Comparison of ENCODE assay signal across 9 cellular contexts in the genomic region with DNA sequence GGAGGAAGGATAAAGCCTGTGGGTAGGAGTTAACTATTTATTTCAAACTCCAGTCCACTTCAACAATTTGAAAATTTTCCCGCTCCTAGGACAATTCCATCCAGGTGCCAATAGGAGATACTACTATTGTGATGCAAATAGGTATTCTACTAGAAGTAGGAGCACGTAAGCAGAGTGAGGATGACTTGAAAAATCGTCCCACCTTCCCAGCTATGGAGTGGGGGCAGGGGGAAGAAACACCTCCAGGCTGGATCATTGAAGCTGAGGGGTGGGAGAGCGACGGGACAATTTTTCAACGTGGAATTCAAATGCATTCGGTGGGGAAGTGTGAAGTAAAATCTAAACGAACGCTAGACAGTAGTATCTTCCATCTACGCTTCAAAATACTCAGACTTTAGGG. TPM values are rescaled to one million over a fixed set of nuclear protein-coding genes. Genes with fewer than 3 reads are reported as not detected.
DNase-seq lines count a peak whose midpoint lies in the region; ATAC-seq, FAIRE-seq and TF ChIP-seq lines count a peak whose summit lies in the region.
"Had no signal": no experiment of that assay in that cellular context is flagged by ENCODE, and none has a peak within 500 bp of the region (broad histone marks: within the 10 kb centered on the region; RNA-seq: fewer than 3 reads in every experiment).

No MANE protein-coding gene starts in this region.

- peaks cover 32% of the 10 kb centered on the region for H3K27me3 Mint-ChIP-seq in T-helper 2 cell treated with Interferon-gamma antibody and Interleukin-4, amounts not matched to agents 5 μg/mL and 100 μg/mL, for 36 hours (ENCODE audit: low read depth)

- H3K9me3 ChIP-seq in HepG2 (ENCODE audit: low read length), result no peaks in the 10 kb centered on the region
- H3K9me3 ChIP-seq in testis, result no peaks in the 10 kb centered on the region

- 66% methylated on average over 10 of the region's 10 CpGs for WGBS in HepG2 (ENCODE audit: low lambda C conversion rate)
- 29 to 30% methylated on average over 10 of the region's 10 CpGs for WGBS in testis, 2 donors

- peaks cover 0 to 5% of the 10 kb centered on the region in 2 experiments; a peak in 2 of 5 replicates for H3K27me3 ChIP-seq in HepG2 (ENCODE audit: control insufficient read depth in 1 of 2, insufficient read depth in 2 of 2, low read length in 2 of 2)
- no peaks in the 10 kb centered on the region for H3K27me3 ChIP-seq in testis

- H3K27ac ChIP-seq in HepG2 (ENCODE audit: extremely low read length, insufficient read depth, low read length), result no peak overlapping the region
- peak overlapping the region in 1 of 2 donors; percentile 82 for H3K27ac ChIP-seq in testis

- no peak overlapping the region for H3K27ac Mint-ChIP-seq in T-helper 2 cell treated with Interferon-gamma antibody and Interleukin-4, amounts not matched to agents 5 μg/mL and 100 μg/mL, for 36 hours

- H2AFZ ChIP-seq in HepG2 (ENCODE audit: low read length), result no peak overlapping the region

- H3K4me1 ChIP-seq in HepG2 (ENCODE audit: insufficient read depth, low read length) (peaks cover 41% of the 10 kb centered on the region), testis (no peaks in the 10 kb centered on the region)

- in situ Hi-C loops in astrocyte of the spinal cord (cut with HindIII; ENCODE audit: low sequenced_read_pairs) (no loop called here), HepG2 (cut with HindIII; ENCODE audit: extremely low pct_ligation_motif_present, low pct_unique_long_range_greater_than_20kb) (loop anchor here (10.0 kb wide), 2 partner anchors 138 to 168 kb away; no protein-coding TSS in a partner anchor)

- no TSS peak for BruUV-seq in HepG2 (replicated peaks; lab: Mats Ljungman, UMichigan)

- H3K4me3 ChIP-seq in astrocyte of the spinal cord (ENCODE audit: low read depth, low read length), result peak overlapping the region; percentile 66
- H3K4me3 ChIP-seq in HepG2 (replicated peaks in 1 of 3; ENCODE audit: insufficient read depth in 1 of 3, low read depth in 2 of 3, low read length in 3 of 3), result peak overlapping the region; percentile 82 to 91 (median 84); a peak in 5 of 6 replicates
- H3K4me3 ChIP-seq in testis, result peak overlapping the region; percentile 76 to 77

- no peaks in the 10 kb centered on the region for H3K36me3 ChIP-seq in HepG2 (replicated peaks in 1 of 2; ENCODE audit: control insufficient read depth in 1 of 2, insufficient read depth in 2 of 2, low read length in 2 of 2)
- no peaks in the 10 kb centered on the region for H3K36me3 ChIP-seq in testis (ENCODE audit: low read depth, missing control alignments)

- peak overlapping the region; percentile 91 for H3K4me2 ChIP-seq in HepG2 (ENCODE audit: low read depth, low read length)

- no peak for TF ChIP-seq POLR2A in HepG2 (IDR thresholded peaks at IDR 0.05; ENCODE audit: insufficient read depth in 1 of 2, low read depth in 2 of 2, low read length in 2 of 2)
- TF ChIP-seq POLR2A in testis (IDR thresholded peaks at IDR 0.05), result no peak

- TF ChIP-seq CTCF in astrocyte of the spinal cord (IDR thresholded peaks at IDR 0.05; ENCODE audit: low read depth, low read length) (no peak), HepG2 (CRISPR knock-in tag; IDR thresholded peaks at IDR 0.05) (no peak), testis (IDR thresholded peaks at IDR 0.05) (no peak)

- CTCF ChIA-PET in HepG2 (lab: Yijun Ruan, JAX; ENCODE audit: low intra/inter-chr PET ratio, low total read pairs), result no interaction called here

- TF ChIP-seq EP300 in HepG2 (IDR thresholded peaks at IDR 0.05; ENCODE audit: low read depth in 2 of 2, low read length in 2 of 2), result no peak
- TF ChIP-seq EP300 in HepG2 (CRISPR knock-in tag; IDR thresholded peaks at IDR 0.05; ENCODE audit: borderline replicate concordance), result no peak

- no peaks in the 10 kb centered on the region for H3K36me3 Mint-ChIP-seq in T-helper 2 cell treated with Interferon-gamma antibody and Interleukin-4, amounts not matched to agents 5 μg/mL and 100 μg/mL, for 36 hours (ENCODE audit: low read depth)

- no peaks in the 10 kb centered on the region for H4K20me1 ChIP-seq in HepG2 (ENCODE audit: insufficient read depth, low read length)

- intact Hi-C loops in HepG2 (cut with micrococcal nuclease; ENCODE audit: unreplicated experiment) (loop anchor here (10.0 kb wide), 1 partner anchor 88 kb away; no protein-coding TSS in a partner anchor), testis (cut with DNase I; ENCODE audit: low total_unique reads) (loop anchor here (10.0 kb wide), 1 partner anchor 168 kb away; no protein-coding TSS in a partner anchor)

- peaks cover 11% of the 10 kb centered on the region for H3K4me1 Mint-ChIP-seq in T-helper 2 cell treated with Interferon-gamma antibody and Interleukin-4, amounts not matched to agents 5 μg/mL and 100 μg/mL, for 36 hours (ENCODE audit: low read depth)

- FAIRE-seq in HepG2 (lab: Jason Lieb, UNC), result no peak

- H3K9ac ChIP-seq in HepG2 (ENCODE audit: insufficient read depth, low read depth, low read length), result peak overlapping the region; percentile 57; the same call in 1 of the 2 replicates

- peak overlapping the region; percentile 82 for H3K4me3 Mint-ChIP-seq in T-helper 2 cell treated with Interferon-gamma antibody and Interleukin-4, amounts not matched to agents 5 μg/mL and 100 μg/mL, for 36 hours

- no peaks in the 10 kb centered on the region for H3K79me2 ChIP-seq in HepG2 (ENCODE audit: insufficient read depth, low read length)

- DNase-seq in T-helper 2 cell treated with Interferon-gamma antibody and Interleukin-4, amounts not matched to agents 5 μg/mL and 100 μg/mL, for 36 hours (ENCODE audit: low spot score), result no peak
- DNase-seq in T-helper 2 cell, result no peak
- DNase-seq in astrocyte of the spinal cord (ENCODE audit: low read depth, low spot score), result no peak
- DNase-seq in HepG2 (ENCODE audit: low spot score), result no peak
- DNase-seq in testis, result no peak
- no peak for DNase-seq in SKM-1 (lab: John Stamatoyannopoulos, UW; ENCODE audit: unreplicated experiment)
- DNase-seq in nucleus accumbens (lab: John Stamatoyannopoulos, UW), result no peak
- DNase-seq: NCI-H187 treated with DMSO at 0.1 percent for 48 hours had no signal

- no peak for TF ChIP-seq RAD21 in HepG2 (CRISPR knock-in tag; IDR thresholded peaks at IDR 0.05)

- POLR2A ChIA-PET in HepG2 (lab: Yijun Ruan, JAX), result no interaction called here

- H3K9me3 Mint-ChIP-seq in T-helper 2 cell treated with Interferon-gamma antibody and Interleukin-4, amounts not matched to agents 5 μg/mL and 100 μg/mL, for 36 hours, result no peaks in the 10 kb centered on the region

- ATAC-seq in HepG2, result no peak
- no peak for ATAC-seq in HG02852 (IDR thresholded peaks at IDR 0.05; ENCODE audit: unreplicated experiment)

TF ChIP-seq in HepG2, 621 proteins besides CTCF, POLR2A, EP300 and RAD21 (continues in another document):
- TF ChIP-seq ZNF326 (CRISPR knock-in tag; IDR thresholded peaks at IDR 0.05; ENCODE audit: borderline replicate concordance), result no peak

RNA-seq across cellular contexts. Expression of a gene that starts 0.6 kb away (rescaled TPM):
- total RNA-seq in HepG2 (2016; rRNA removed; fragmentation: Illumina TruSeq; extraction: Trizol) (4.3 and 4.8 TPM in 2 replicates), testis (10 to 100 TPM in 1 of 2 donors, 1 to 10 TPM in 1; 9.8 to 12.1 TPM)
- total RNA-seq in HepG2 (2016; cell fraction: cytosol; rRNA removed; fragmentation: Illumina TruSeq; extraction: Trizol; ENCODE audit: low read depth), result 1.1 and 1.9 TPM in 2 replicates
- 4.6 and 5.0 TPM in 2 replicates for total RNA-seq in HepG2 (2016; cell fraction: insoluble cytoplasmic fraction; rRNA removed; fragmentation: Illumina TruSeq; extraction: Trizol)
- 2.0 and 2.2 TPM in 2 replicates for total RNA-seq in HepG2 (2016; cell fraction: membrane; rRNA removed; fragmentation: Illumina TruSeq; extraction: Trizol)
- 5.8 and 7.5 TPM in 2 replicates for total RNA-seq in HepG2 (2016; cell fraction: nucleus; rRNA removed; fragmentation: Illumina TruSeq; extraction: Trizol)
- polyA plus RNA-seq in HepG2 (2011; rRNA removed) (2.5 and 2.7 TPM in 2 replicates), testis (ENCODE audit: insufficient read depth, low read depth, low replicate concordance) (10.4 TPM)
- 1.1 and 2.3 TPM in 2 replicates for polyA plus RNA-seq in HepG2 (2011; cell fraction: cytosol; rRNA removed)
- polyA plus RNA-seq in HepG2 (2011; cell fraction: nucleus; rRNA removed), result 2.3 and 2.4 TPM in 2 replicates
- polyA plus RNA-seq in HepG2 (2012), result 1.4 and 2.0 TPM in 2 replicates
- 0.18 and 0.35 TPM in 2 replicates for polyA plus RNA-seq in HepG2 (2016; cell fraction: cytosol; fragmentation: Illumina TruSeq; extraction: Trizol; ENCODE audit: low read depth)
- polyA plus RNA-seq in HepG2 (2016; cell fraction: insoluble cytoplasmic fraction; fragmentation: Illumina TruSeq; extraction: Trizol; ENCODE audit: low read depth), result 3.1 and 3.6 TPM in 2 replicates
- polyA plus RNA-seq in HepG2 (2016; cell fraction: membrane; fragmentation: Illumina TruSeq; extraction: Trizol; ENCODE audit: low read depth), result 0.64 and 0.72 TPM in 2 replicates
- 3.7 and 4.6 TPM in 2 replicates for polyA plus RNA-seq in HepG2 (2016; cell fraction: nucleus; fragmentation: Illumina TruSeq; extraction: Trizol; ENCODE audit: insufficient read depth, low read depth)
- 1.2 and 6.8 TPM in 2 replicates for polyA minus RNA-seq in HepG2 (2011; rRNA and poly(A)+ RNA removed; ENCODE audit: low replicate concordance)
- polyA minus RNA-seq in HepG2 (2011; cell fraction: cytosol; rRNA and poly(A)+ RNA removed), result 2.6 and 4.1 TPM in 2 replicates
- 8.9 and 13.4 TPM in 2 replicates for polyA minus RNA-seq in HepG2 (2011; cell fraction: nucleus; rRNA and poly(A)+ RNA removed)
